8 cellular contexts compared by ENCODE assay signal in genomic region chr11:130861902-130862552, GRCh38. TPM values are rescaled to one million over a fixed set of nuclear protein-coding genes. Genes with fewer than 3 reads are reported as not detected.
DNase-seq lines count a peak whose midpoint lies in the region; ATAC-seq and TF ChIP-seq lines count a peak whose summit lies in the region.

No MANE protein-coding gene starts in this region.

- H3K9me3 ChIP-seq in WERI-Rb-1 (ENCODE audit: severe bottlenecking) (no peaks in the 10 kb centered on the region), breast epithelium (no peaks in the 10 kb centered on the region)

- H3K4me3 ChIP-seq in WERI-Rb-1 (ENCODE audit: low read depth, low read length) (no peak overlapping the region), breast epithelium (peak overlapping the region in 1 of 3 donors; percentile 57)

- H3K36me3 ChIP-seq in WERI-Rb-1 (no peaks in the 10 kb centered on the region), breast epithelium (no peaks in the 10 kb centered on the region)

- DNase-seq in AG08396 (ENCODE audit: low spot score) (peak; percentile 82), NCI-H2196 treated with DMSO at 0.1 percent for 48 hours (lab: John Stamatoyannopoulos, UW; ENCODE audit: unreplicated experiment) (peak; percentile 88), WERI-Rb-1 (peak; percentile 89), breast epithelium (ENCODE audit: low spot score in 2 of 2) (peak; percentile 87 to 90), inferior parietal cortex (ENCODE audit: extremely low spot score) (peak; percentile 97)
- peak; percentile 65 to 72 for DNase-seq in stimulated activated CD4-positive, alpha-beta T cell treated with anti-CD3 and anti-CD28 coated beads, Interleukin-15, amount 100 ng/mL, for 1 hour (ENCODE audit: low read depth in 1 of 2, low spot score in 1 of 2)

- H3K27ac ChIP-seq in WERI-Rb-1 (no peak overlapping the region), breast epithelium (no peak overlapping the region)

- no peaks in the 10 kb centered on the region for H3K4me1 ChIP-seq in breast epithelium

- peak; percentile 98 for TF ChIP-seq CTCF in WERI-Rb-1 (IDR thresholded peaks at IDR 0.05; ENCODE audit: low read depth, low read length)
- peak; percentile 99 to 100 (median 100) for TF ChIP-seq CTCF in breast epithelium (IDR thresholded peaks at IDR 0.05)

- peak; percentile 80 for ATAC-seq in GM18907 (IDR thresholded peaks at IDR 0.05; ENCODE audit: unreplicated experiment)
- ATAC-seq in HG03159 (IDR thresholded peaks at IDR 0.05; ENCODE audit: unreplicated experiment) = peak; percentile 77

- intact Hi-C loops in breast epithelium (cut with DNase I; ENCODE audit: low total_unique reads) = no loop called here

- TF ChIP-seq POLR2A in breast epithelium (IDR thresholded peaks at IDR 0.05) = no peak

- H3K27me3 ChIP-seq in WERI-Rb-1 (ENCODE audit: insufficient read depth, low read depth, severe bottlenecking) (no peaks in the 10 kb centered on the region), breast epithelium (no peaks in the 10 kb centered on the region)

RNA-seq across cellular contexts. Expression of gene SNX19, which starts 54.3 kb away (rescaled TPM):
- 100 to 1,000 TPM in 2 of 3 donors, 10 to 100 TPM in 1; 91.0 to 119 (median 100) TPM for total RNA-seq in breast epithelium
